Comparison of ENCODE assay signal across 18 cellular contexts in the genomic region with DNA sequence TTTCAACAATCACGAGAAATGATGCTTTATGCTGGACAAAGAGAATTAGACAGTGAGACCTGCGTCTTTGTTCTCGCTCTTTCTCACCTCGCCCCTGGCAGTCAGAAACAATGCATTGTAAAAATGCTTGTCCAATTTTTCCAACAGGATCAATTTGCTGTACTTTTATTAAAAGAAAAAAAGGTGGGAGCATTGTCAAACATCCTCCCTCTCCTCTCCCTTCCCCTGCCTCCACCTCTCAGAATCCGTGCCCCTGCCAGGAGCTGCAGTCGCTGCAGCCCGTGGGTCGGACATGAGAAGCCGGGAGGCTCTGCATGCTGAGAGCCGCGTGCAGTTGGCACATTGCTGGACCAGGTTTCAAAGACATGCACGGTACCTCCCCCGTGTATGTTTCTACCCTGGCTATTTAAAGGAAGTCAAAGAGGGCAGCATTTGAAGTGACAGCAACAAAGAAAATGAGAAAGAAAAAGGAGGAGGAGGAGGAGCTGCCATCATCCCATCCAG.
DNase-seq lines count a peak whose midpoint lies in the region; ATAC-seq and TF ChIP-seq lines count a peak whose summit lies in the region.
"Had no signal": no experiment of that assay in that cellular context is flagged by ENCODE, and none has a peak within 500 bp of the region (broad histone marks: within the 10 kb centered on the region; RNA-seq: fewer than 3 reads in every experiment).

No MANE protein-coding gene starts in this region.

- peaks cover 9% of the 10 kb centered on the region for H3K9me3 Mint-ChIP-seq in WTC11
- H3K9me3 Mint-ChIP-seq in activated T-helper 17 cell treated with anti-CD3 and anti-CD28 coated beads, Interleukin-2, amount 50 U/mL, for 72 hours = peaks cover 10% of the 10 kb centered on the region
- H3K9me3 Mint-ChIP-seq: CD8-positive, alpha-beta T cell had no signal

- no peaks in the 10 kb centered on the region for H3K36me3 Mint-ChIP-seq in WTC11
- H3K36me3 Mint-ChIP-seq in activated T-helper 17 cell treated with anti-CD3 and anti-CD28 coated beads, Interleukin-2, amount 50 U/mL, for 72 hours (ENCODE audit: low read depth) = no peaks in the 10 kb centered on the region
- H3K36me3 Mint-ChIP-seq: CD8-positive, alpha-beta T cell had no signal

- peak overlapping the region in 55 of 59 donors; percentile 3 to 60 (median 32) for H3K4me3 ChIP-seq in dorsolateral prefrontal cortex
- H3K4me3 ChIP-seq in neuron (ENCODE audit: low read length) = no peak overlapping the region
- H3K4me3 ChIP-seq in tibial artery = no peak overlapping the region
- H3K4me3 ChIP-seq: BLaER1 had no signal

- no peaks in the 10 kb centered on the region for H3K4me1 Mint-ChIP-seq in WTC11
- H3K4me1 Mint-ChIP-seq in activated T-helper 17 cell treated with anti-CD3 and anti-CD28 coated beads, Interleukin-2, amount 50 U/mL, for 72 hours = no peaks in the 10 kb centered on the region

- ATAC-seq in WTC11 = no peak
- no peak for ATAC-seq in activated T-helper 17 cell treated with anti-CD3 and anti-CD28 coated beads, Interleukin-2, amount 50 U/mL, for 72 hours (replicated peaks)
- ATAC-seq: CD8-positive, alpha-beta T cell had no signal

- no peak overlapping the region for H3K4me3 Mint-ChIP-seq in WTC11
- H3K4me3 Mint-ChIP-seq in activated T-helper 17 cell treated with anti-CD3 and anti-CD28 coated beads, Interleukin-2, amount 50 U/mL, for 72 hours = no peak overlapping the region
- H3K4me3 Mint-ChIP-seq: CD8-positive, alpha-beta T cell had no signal

- DNase-seq in NCI-H2227 (lab: John Stamatoyannopoulos, UW; ENCODE audit: unreplicated experiment) (peak; percentile 32), NCI-H2227 treated with DMSO at 0.1 percent for 48 hours (lab: John Stamatoyannopoulos, UW) (no peak), dorsolateral prefrontal cortex (peak in 2 of 10 donors; percentile 14 to 51), tibial artery (no peak), WTC11 (ENCODE audit: low spot score) (no peak), ecto neural progenitor cell (ENCODE audit: low spot score) (no peak)
- DNase-seq: 8988T; CD8-positive, alpha-beta T cell; DND-41; H7; NCI-H1417 treated with DMSO at 0.1 percent for 48 hours; NCI-H1930; NCI-H510A treated with DMSO at 0.1 percent for 48 hours; NCI-H82 had no signal

- H2AFZ ChIP-seq in neuron (ENCODE audit: low read depth, low read length) = peak overlapping the region; percentile 42

- POLR2A ChIA-PET in WTC11 (lab: Charles Lee) = interaction anchor here (0.6 kb wide), 1 partner anchor 250 kb away, joined by 3 read pairs; no protein-coding TSS in a partner anchor

- intact Hi-C loops in dorsolateral prefrontal cortex (cut with DNase I) = no loop called here
- intact Hi-C loops in tibial artery (cut with DNase I; ENCODE audit: low total_unique reads) = no loop called here

- no peak overlapping the region for H3K27ac Mint-ChIP-seq in WTC11
- H3K27ac Mint-ChIP-seq in activated T-helper 17 cell treated with anti-CD3 and anti-CD28 coated beads, Interleukin-2, amount 50 U/mL, for 72 hours = no peak overlapping the region
- H3K27ac Mint-ChIP-seq: CD8-positive, alpha-beta T cell had no signal

- H3K9me3 ChIP-seq in neuron (ENCODE audit: low read length) (no peaks in the 10 kb centered on the region), tibial artery (no peaks in the 10 kb centered on the region)
- H3K9me3 ChIP-seq: BLaER1 had no signal

- CTCF ChIA-PET in WTC11 (lab: Charles Lee) = interaction anchor here (1.6 kb wide), 1 partner anchor 472 kb away, joined by 4 read pairs; no protein-coding TSS in a partner anchor

- H3K36me3 ChIP-seq in neuron (ENCODE audit: insufficient read depth, low read length) (no peaks in the 10 kb centered on the region), tibial artery (no peaks in the 10 kb centered on the region)
- H3K36me3 ChIP-seq: BLaER1 had no signal

- H3K27me3 ChIP-seq in dorsolateral prefrontal cortex (no peaks in the 10 kb centered on the region), neuron (ENCODE audit: insufficient read depth, low read length) (no peaks in the 10 kb centered on the region), tibial artery (peaks cover 0 to 28% of the 10 kb centered on the region in 2 donors)
- H3K27me3 ChIP-seq: BLaER1 had no signal

- peaks cover 3% of the 10 kb centered on the region; the same call in 1 of the 2 replicates for H3K27me3 Mint-ChIP-seq in WTC11 (ENCODE audit: low read depth)
- peaks cover 8% of the 10 kb centered on the region for H3K27me3 Mint-ChIP-seq in activated T-helper 17 cell treated with anti-CD3 and anti-CD28 coated beads, Interleukin-2, amount 50 U/mL, for 72 hours

- TF ChIP-seq CTCF in dorsolateral prefrontal cortex (IDR thresholded peaks at IDR 0.05 in 54 of 56, conservative IDR thresholded peaks at IDR 0.05 in 2 of 56; ENCODE audit: low read depth in 1 of 56, partially characterized antibody in 56 of 56) (no peak), tibial artery (IDR thresholded peaks at IDR 0.05) (no peak), WTC11 (IDR thresholded peaks at IDR 0.05) (no peak)

- H3K27ac ChIP-seq in dorsolateral prefrontal cortex (peak overlapping the region in 45 of 59 donors; percentile 3 to 79 (median 51)), tibial artery (no peak overlapping the region)
- H3K27ac ChIP-seq: BLaER1, HL-60 had no signal

- H3K4me1 ChIP-seq in neuron (ENCODE audit: insufficient read depth, low read length) (peaks cover 16% of the 10 kb centered on the region), tibial artery (no peaks in the 10 kb centered on the region)
- H3K4me1 ChIP-seq: BLaER1 had no signal

TF ChIP-seq in WTC11, 78 proteins besides CTCF, POLR2A, EP300 and RAD21 (continues in another document):
- TF ChIP-seq, protein P1, sequence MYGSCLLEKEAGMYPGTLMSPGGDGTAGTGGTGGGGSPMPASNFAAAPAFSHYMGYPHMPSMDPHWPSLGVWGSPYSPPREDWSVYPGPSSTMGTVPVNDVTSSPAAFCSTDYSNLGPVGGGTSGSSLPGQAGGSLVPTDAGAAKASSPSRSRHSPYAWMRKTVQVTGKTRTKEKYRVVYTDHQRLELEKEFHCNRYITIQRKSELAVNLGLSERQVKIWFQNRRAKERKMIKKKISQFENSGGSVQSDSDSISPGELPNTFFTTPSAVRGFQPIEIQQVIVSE (CRISPR knock-in tag; IDR thresholded peaks at IDR 0.05; ENCODE audit: borderline replicate concordance) = no peak
- TF ChIP-seq PRRX2 (CRISPR knock-in tag; IDR thresholded peaks at IDR 0.05) (no peak), ZNF317 (CRISPR knock-in tag; IDR thresholded peaks at IDR 0.05; ENCODE audit: borderline replicate concordance, low read depth) (no peak)
- TF ChIP-seq, protein P2, sequence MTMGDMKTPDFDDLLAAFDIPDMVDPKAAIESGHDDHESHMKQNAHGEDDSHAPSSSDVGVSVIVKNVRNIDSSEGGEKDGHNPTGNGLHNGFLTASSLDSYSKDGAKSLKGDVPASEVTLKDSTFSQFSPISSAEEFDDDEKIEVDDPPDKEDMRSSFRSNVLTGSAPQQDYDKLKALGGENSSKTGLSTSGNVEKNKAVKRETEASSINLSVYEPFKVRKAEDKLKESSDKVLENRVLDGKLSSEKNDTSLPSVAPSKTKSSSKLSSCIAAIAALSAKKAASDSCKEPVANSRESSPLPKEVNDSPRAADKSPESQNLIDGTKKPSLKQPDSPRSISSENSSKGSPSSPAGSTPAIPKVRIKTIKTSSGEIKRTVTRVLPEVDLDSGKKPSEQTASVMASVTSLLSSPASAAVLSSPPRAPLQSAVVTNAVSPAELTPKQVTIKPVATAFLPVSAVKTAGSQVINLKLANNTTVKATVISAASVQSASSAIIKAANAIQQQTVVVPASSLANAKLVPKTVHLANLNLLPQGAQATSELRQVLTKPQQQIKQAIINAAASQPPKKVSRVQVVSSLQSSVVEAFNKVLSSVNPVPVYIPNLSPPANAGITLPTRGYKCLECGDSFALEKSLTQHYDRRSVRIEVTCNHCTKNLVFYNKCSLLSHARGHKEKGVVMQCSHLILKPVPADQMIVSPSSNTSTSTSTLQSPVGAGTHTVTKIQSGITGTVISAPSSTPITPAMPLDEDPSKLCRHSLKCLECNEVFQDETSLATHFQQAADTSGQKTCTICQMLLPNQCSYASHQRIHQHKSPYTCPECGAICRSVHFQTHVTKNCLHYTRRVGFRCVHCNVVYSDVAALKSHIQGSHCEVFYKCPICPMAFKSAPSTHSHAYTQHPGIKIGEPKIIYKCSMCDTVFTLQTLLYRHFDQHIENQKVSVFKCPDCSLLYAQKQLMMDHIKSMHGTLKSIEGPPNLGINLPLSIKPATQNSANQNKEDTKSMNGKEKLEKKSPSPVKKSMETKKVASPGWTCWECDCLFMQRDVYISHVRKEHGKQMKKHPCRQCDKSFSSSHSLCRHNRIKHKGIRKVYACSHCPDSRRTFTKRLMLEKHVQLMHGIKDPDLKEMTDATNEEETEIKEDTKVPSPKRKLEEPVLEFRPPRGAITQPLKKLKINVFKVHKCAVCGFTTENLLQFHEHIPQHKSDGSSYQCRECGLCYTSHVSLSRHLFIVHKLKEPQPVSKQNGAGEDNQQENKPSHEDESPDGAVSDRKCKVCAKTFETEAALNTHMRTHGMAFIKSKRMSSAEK (CRISPR knock-in tag; IDR thresholded peaks at IDR 0.05; ENCODE audit: borderline replicate concordance) = no peak
- TF ChIP-seq, protein P3, sequence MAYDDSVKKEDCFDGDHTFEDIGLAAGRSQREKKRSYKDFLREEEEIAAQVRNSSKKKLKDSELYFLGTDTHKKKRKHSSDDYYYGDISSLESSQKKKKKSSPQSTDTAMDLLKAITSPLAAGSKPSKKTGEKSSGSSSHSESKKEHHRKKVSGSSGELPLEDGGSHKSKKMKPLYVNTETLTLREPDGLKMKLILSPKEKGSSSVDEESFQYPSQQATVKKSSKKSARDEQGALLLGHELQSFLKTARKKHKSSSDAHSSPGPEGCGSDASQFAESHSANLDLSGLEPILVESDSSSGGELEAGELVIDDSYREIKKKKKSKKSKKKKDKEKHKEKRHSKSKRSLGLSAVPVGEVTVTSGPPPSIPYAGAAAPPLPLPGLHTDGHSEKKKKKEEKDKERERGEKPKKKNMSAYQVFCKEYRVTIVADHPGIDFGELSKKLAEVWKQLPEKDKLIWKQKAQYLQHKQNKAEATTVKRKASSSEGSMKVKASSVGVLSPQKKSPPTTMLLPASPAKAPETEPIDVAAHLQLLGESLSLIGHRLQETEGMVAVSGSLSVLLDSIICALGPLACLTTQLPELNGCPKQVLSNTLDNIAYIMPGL (CRISPR knock-in tag; IDR thresholded peaks at IDR 0.05) = no peak

Comparison
In these comparisons a context has a peak if more than half of its experiments do, and no peak if none do; other contexts are left out.
1. H3K27ac ChIP-seq: peak in dorsolateral prefrontal cortex (45 of 59); none in tibial artery (0 of 2).
2. H3K4me3 ChIP-seq: peak in dorsolateral prefrontal cortex (55 of 59); none in neuron (single experiment) and tibial artery (0 of 2).